In genomic region chr22:39317084-39317755, GRCh38 we compare ENCODE assay signal across 8 cellular contexts. TPM values are rescaled to one million over a fixed set of nuclear protein-coding genes. Genes with fewer than 3 reads are reported as not detected.
DNase-seq lines count a peak whose midpoint lies in the region; ATAC-seq and TF ChIP-seq lines count a peak whose summit lies in the region.

No MANE protein-coding gene starts in this region.

- H3K9me3 ChIP-seq in left ventricle myocardium inferior (replicated peaks) (no peaks in the 10 kb centered on the region), WERI-Rb-1 (ENCODE audit: severe bottlenecking) (no peaks in the 10 kb centered on the region), spleen (no peaks in the 10 kb centered on the region)

- H3K4me1 ChIP-seq in left ventricle myocardium inferior, result peaks cover 77% of the 10 kb centered on the region
- peaks cover 52 to 80% (median 69%) of the 10 kb centered on the region in 6 donors for H3K4me1 ChIP-seq in spleen

- peak overlapping the region; percentile 87 for H3K4me3 ChIP-seq in left ventricle myocardium inferior
- H3K4me3 ChIP-seq in WERI-Rb-1 (ENCODE audit: low read depth, low read length), result no peak overlapping the region
- H3K4me3 ChIP-seq in foreskin fibroblast (ENCODE audit: low read depth in 1 of 2, low read length in 2 of 2), result peak overlapping the region; percentile 94 to 97
- peak overlapping the region in 6 of 8 donors; percentile 51 to 87 (median 59) for H3K4me3 ChIP-seq in spleen

- no peak for ATAC-seq in Right ventricle myocardium superior (ENCODE audit: poor library complexity)

- no peaks in the 10 kb centered on the region for H3K27me3 ChIP-seq in left ventricle myocardium inferior (ENCODE audit: low read depth)
- H3K27me3 ChIP-seq in WERI-Rb-1 (ENCODE audit: insufficient read depth, low read depth, severe bottlenecking), result no peaks in the 10 kb centered on the region
- H3K27me3 ChIP-seq in spleen (replicated peaks in 1 of 7), result no peaks in the 10 kb centered on the region

- intact Hi-C loops in left ventricle myocardium inferior (cut with micrococcal nuclease), result no loop called here
- intact Hi-C loops in Right ventricle myocardium superior (cut with DNase I), result no loop called here
- intact Hi-C loops in spleen (cut with DNase I; ENCODE audit: low total_unique reads), result loop anchor here (5.0 to 10.0 kb wide), 2 partner anchors 302 to 445 kb away; partner anchors contain the start of genes APOBEC3C and CBX6

- 45 to 65% (median 47%) methylated on average over 9 of the region's 9 CpGs for WGBS in spleen, 5 donors

- TF ChIP-seq POLR2A in spleen (IDR thresholded peaks at IDR 0.05), result no peak

- no peak for DNase-seq in left ventricle myocardium inferior
- DNase-seq in Right ventricle myocardium superior, result no peak
- DNase-seq in WERI-Rb-1, result no peak
- peak in 1 of 2 donors; percentile 39 for DNase-seq in foreskin fibroblast
- DNase-seq in spleen, result no peak
- no peak for DNase-seq in islet precursor cell
- DNase-seq in NCI-H2196 (lab: John Stamatoyannopoulos, UW; ENCODE audit: unreplicated experiment), result no peak
- no peak for DNase-seq in NK-92 (lab: John Stamatoyannopoulos, UW; ENCODE audit: unreplicated experiment)

- H3K36me3 ChIP-seq in left ventricle myocardium inferior (peaks cover 60% of the 10 kb centered on the region), WERI-Rb-1 (peaks cover 71% of the 10 kb centered on the region), spleen (peaks cover 14 to 62% (median 58%) of the 10 kb centered on the region in 6 donors)

- TF ChIP-seq CTCF in left ventricle myocardium inferior (IDR thresholded peaks at IDR 0.05; ENCODE audit: borderline replicate concordance) (no peak), WERI-Rb-1 (IDR thresholded peaks at IDR 0.05; ENCODE audit: low read depth, low read length) (no peak), foreskin fibroblast (IDR thresholded peaks at IDR 0.05; ENCODE audit: low read depth, low read length) (no peak), spleen (IDR thresholded peaks at IDR 0.05 in 8 of 11, conservative IDR thresholded peaks at IDR 0.05 in 3 of 11) (no peak)

- H3K27ac ChIP-seq in left ventricle myocardium inferior (replicated peaks) (peak overlapping the region; percentile 93), WERI-Rb-1 (peak overlapping the region; percentile 93), spleen (peak overlapping the region in 4 of 8 donors; percentile 93 to 100 (median 98))

RNA-seq across cellular contexts. Expression of gene RPL3, which starts 2.2 kb away (rescaled TPM):
- total RNA-seq in left ventricle myocardium inferior (325 TPM), Right ventricle myocardium superior (300 TPM), spleen (1,000 to 10,000 TPM; 1,607 to 2,098 (median 1,685) TPM)
- polyA plus RNA-seq in spleen, result 1,000 to 10,000 TPM; 4,418 to 6,240 (median 4,821) TPM

RNA-seq across cellular contexts. Expression of gene SYNGR1, which starts 32.6 kb away (rescaled TPM):
- total RNA-seq in left ventricle myocardium inferior (37.7 TPM), Right ventricle myocardium superior (32.2 TPM), spleen (10 to 100 TPM in 4 of 7 donors, 1 to 10 TPM in 3; 8.0 to 32.3 (median 16.1) TPM)
- 10 to 100 TPM in 2 of 3 donors, 1 to 10 TPM in 1; 9.5 to 35.1 (median 10.5) TPM for polyA plus RNA-seq in spleen
